In the genomic region with DNA sequence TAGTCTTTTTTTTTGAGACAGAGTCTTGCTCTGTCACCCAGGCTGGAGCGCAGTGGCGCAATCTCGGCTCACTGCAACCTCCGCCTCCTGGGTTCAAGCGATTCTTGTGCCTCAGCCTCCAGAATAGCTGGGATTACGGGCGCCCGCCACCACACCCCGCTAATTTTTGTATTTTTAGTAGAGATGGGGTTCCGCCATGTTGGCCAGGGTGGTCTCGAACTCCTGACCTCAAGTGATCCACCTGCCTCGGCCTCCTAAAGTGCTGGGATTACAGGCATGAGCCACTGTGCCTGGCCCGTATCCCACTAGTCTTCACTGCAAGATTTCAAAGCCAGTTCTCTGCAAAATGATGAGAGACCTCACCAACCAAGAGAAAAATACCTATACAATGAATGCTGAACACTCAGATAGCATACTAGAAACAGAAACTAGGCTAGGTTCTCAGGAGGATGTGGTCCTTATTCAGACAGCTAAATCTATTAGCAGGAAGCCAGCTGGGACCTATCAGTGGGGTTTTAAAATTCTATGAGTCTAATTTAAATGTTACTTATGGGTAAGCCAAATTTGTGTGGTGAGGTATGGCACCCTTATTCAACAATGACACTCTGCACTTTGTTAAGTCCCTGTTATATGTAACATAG, we compare ENCODE assay signal across 8 cellular contexts.
DNase-seq lines count a peak whose midpoint lies in the region; ATAC-seq and TF ChIP-seq lines count a peak whose summit lies in the region.
"Not testable (repeated sequence)": the region's sequence is repeated elsewhere in the genome, so short reads cannot be mapped to it uniquely, and the experiment has no call there.

No MANE protein-coding gene starts in this region.

- DNase-seq in MV-4-11 (lab: John Stamatoyannopoulos, UW): peak; percentile 30
- not testable (repeated sequence) for DNase-seq in activated T-cell treated with anti-CD3 and anti-CD28 coated beads, Interleukin-2, amount 50 U/mL, for 72 hours; natural killer cell

- H4K20me1 ChIP-seq in DOHH2 (ENCODE audit: control insufficient read depth, insufficient read depth, low read depth, low read length): not testable (repeated sequence)

- not testable (repeated sequence) for H3K27me3 ChIP-seq in DOHH2 (ENCODE audit: control insufficient read depth, low read length)

- H3K27ac Mint-ChIP-seq in activated T-cell treated with anti-CD3 and anti-CD28 coated beads, Interleukin-2, amount 50 U/mL, for 72 hours: peak overlapping the region; percentile 95
- H3K27ac Mint-ChIP-seq in natural killer cell: peak overlapping the region; percentile 82 to 87

- H3K4me3 Mint-ChIP-seq in activated T-cell treated with anti-CD3 and anti-CD28 coated beads, Interleukin-2, amount 50 U/mL, for 72 hours: peak overlapping the region; percentile 36 to 37
- peak overlapping the region; percentile 68 for H3K4me3 Mint-ChIP-seq in natural killer cell

- H3K4me3 ChIP-seq in DOHH2 (ENCODE audit: low read length): peak overlapping the region; percentile 49

- H3K4me1 ChIP-seq in DOHH2 (ENCODE audit: control insufficient read depth, low read length): peaks cover 92% of the 10 kb centered on the region

- peaks cover 36% of the 10 kb centered on the region for H3K4me1 Mint-ChIP-seq in activated T-cell treated with anti-CD3 and anti-CD28 coated beads, Interleukin-2, amount 50 U/mL, for 72 hours (ENCODE audit: low read depth)
- H3K4me1 Mint-ChIP-seq in natural killer cell: peaks cover 25 to 33% of the 10 kb centered on the region in 2 donors

- H3K27me3 Mint-ChIP-seq in activated T-cell treated with anti-CD3 and anti-CD28 coated beads, Interleukin-2, amount 50 U/mL, for 72 hours (ENCODE audit: low read depth); natural killer cell (ENCODE audit: low read depth in 2 of 2): not testable (repeated sequence)

- not testable (repeated sequence) for H3K9me3 Mint-ChIP-seq in activated T-cell treated with anti-CD3 and anti-CD28 coated beads, Interleukin-2, amount 50 U/mL, for 72 hours; natural killer cell

- ATAC-seq in GM18868 (IDR thresholded peaks at IDR 0.05; ENCODE audit: unreplicated experiment): peak; percentile 51
- ATAC-seq in GM19463 (IDR thresholded peaks at IDR 0.05; ENCODE audit: unreplicated experiment): peak; percentile 46
- ATAC-seq in HG02642 (IDR thresholded peaks at IDR 0.05; ENCODE audit: poor library complexity, unreplicated experiment): peak; percentile 60
- ATAC-seq in HG03159 (IDR thresholded peaks at IDR 0.05; ENCODE audit: unreplicated experiment): peak; percentile 66
- peak; percentile 70 to 73 for ATAC-seq in activated T-cell treated with anti-CD3 and anti-CD28 coated beads, Interleukin-2, amount 50 U/mL, for 72 hours (replicated peaks in 1 of 2)
- peak; percentile 88 to 92 (median 90) for ATAC-seq in natural killer cell

- not testable (repeated sequence) for TF ChIP-seq CTCF in DOHH2 (IDR thresholded peaks at IDR 0.05; ENCODE audit: low read depth, low read length, poor library complexity, severe bottlenecking); natural killer cell (IDR thresholded peaks at IDR 0.05)

- not testable (repeated sequence) for H3K79me2 ChIP-seq in DOHH2 (ENCODE audit: control insufficient read depth, low read length)

- H3K4me2 ChIP-seq in DOHH2 (ENCODE audit: low read length): peak overlapping the region; percentile 72

- H3K9me2 ChIP-seq in DOHH2 (replicated peaks; ENCODE audit: control insufficient read depth, low read length): not testable (repeated sequence)

- peak overlapping the region; percentile 92 for H3K27ac ChIP-seq in DOHH2 (ENCODE audit: low read depth, low read length)

- H3K36me3 Mint-ChIP-seq in activated T-cell treated with anti-CD3 and anti-CD28 coated beads, Interleukin-2, amount 50 U/mL, for 72 hours (ENCODE audit: insufficient read depth in 2 of 2); natural killer cell: not testable (repeated sequence)

- H3K36me3 ChIP-seq in DOHH2 (ENCODE audit: control insufficient read depth, low read length): peaks cover 14% of the 10 kb centered on the region

- H3K9me3 ChIP-seq in DOHH2 (ENCODE audit: control insufficient read depth, insufficient read depth, low read length): not testable (repeated sequence)

- peaks cover 38% of the 10 kb centered on the region for H3F3A ChIP-seq in DOHH2 (ENCODE audit: control insufficient read depth, insufficient read depth)

- intact Hi-C loops in natural killer cell (cut with micrococcal nuclease): loop anchor here (2.0 kb wide), 1 partner anchor 26 kb away; no protein-coding TSS in a partner anchor
